Comparison of ENCODE assay signal across 9 cellular contexts in genomic region chr1:6275826-6276764, GRCh38. TPM values are rescaled to one million over a fixed set of nuclear protein-coding genes. Genes with fewer than 3 reads are reported as not detected.
DNase-seq lines count a peak whose midpoint lies in the region; ATAC-seq and TF ChIP-seq lines count a peak whose summit lies in the region.
"Had no signal": no experiment of that assay in that cellular context is flagged by ENCODE, and none has a peak within 500 bp of the region (broad histone marks: within the 10 kb centered on the region; RNA-seq: fewer than 3 reads in every experiment).

No MANE protein-coding gene starts in this region.

- no peak for TF ChIP-seq POLR2A in suprapubic skin (IDR thresholded peaks at IDR 0.05)

- H3K4me1 ChIP-seq in suprapubic skin = peaks cover 40% of the 10 kb centered on the region

- no peaks in the 10 kb centered on the region for H3K9me3 ChIP-seq in suprapubic skin

- ATAC-seq in HG02623 (IDR thresholded peaks at IDR 0.05; ENCODE audit: unreplicated experiment) = no peak

- intact Hi-C loops in dorsolateral prefrontal cortex (cut with DNase I) = no loop called here

- no peak for TF ChIP-seq EP300 in suprapubic skin (IDR thresholded peaks at IDR 0.05)

- TF ChIP-seq CTCF in dorsolateral prefrontal cortex (IDR thresholded peaks at IDR 0.05 in 54 of 56, conservative IDR thresholded peaks at IDR 0.05 in 2 of 56; ENCODE audit: low read depth in 1 of 56, partially characterized antibody in 56 of 56) (no peak), suprapubic skin (IDR thresholded peaks at IDR 0.05) (no peak)

- H3K27me3 ChIP-seq in dorsolateral prefrontal cortex (no peaks in the 10 kb centered on the region), suprapubic skin (no peaks in the 10 kb centered on the region)

- DNase-seq in NCI-H1092 treated with DMSO at 0.1 percent for 48 hours (lab: John Stamatoyannopoulos, UW) (peak; percentile 78), dorsolateral prefrontal cortex (peak in 5 of 10 donors; percentile 32 to 51 (median 40)), medulla oblongata (ENCODE audit: extremely low spot score) (peak; percentile 21), suprapubic skin (ENCODE audit: low spot score in 2 of 2) (no peak), UCSD-AML1 (lab: John Stamatoyannopoulos, UW; ENCODE audit: unreplicated experiment) (no peak), GOT3 (lab: John Stamatoyannopoulos, UW) (no peak)
- DNase-seq in central memory CD4-positive, alpha-beta T cell = no peak
- DNase-seq: small intestine had no signal

- H3K4me3 ChIP-seq in dorsolateral prefrontal cortex (peak overlapping the region in 22 of 59 donors; percentile 0 to 36 (median 16)), suprapubic skin (no peak overlapping the region)

- H3K27ac ChIP-seq in dorsolateral prefrontal cortex = peak overlapping the region in 44 of 59 donors; percentile 13 to 84 (median 64)
- H3K27ac ChIP-seq in suprapubic skin = peak overlapping the region; percentile 32

- no peaks in the 10 kb centered on the region for H3K36me3 ChIP-seq in suprapubic skin

- 34% methylated on average over 28 of the region's 35 CpGs for WGBS in suprapubic skin

RNA-seq across cellular contexts. Expression of gene GPR153, which starts 15.2 kb away (rescaled TPM):
- total RNA-seq in dorsolateral prefrontal cortex = 10 to 100 TPM in 68 of 120 experiments, 1 to 10 TPM in 52; 2.3 to 20.2 (median 10.3) TPM
- total RNA-seq in suprapubic skin = 10 to 100 TPM in 3 of 4 donors, 1 to 10 TPM in 1; 5.6 to 16.1 (median 14.2) TPM

RNA-seq across cellular contexts. Expression of gene HES3, which starts 32.1 kb away (rescaled TPM):
- not detected for total RNA-seq in dorsolateral prefrontal cortex
- total RNA-seq in suprapubic skin = not detected

RNA-seq across cellular contexts. Expression of gene ICMT, which starts 40.3 kb away (rescaled TPM):
- total RNA-seq in dorsolateral prefrontal cortex (10 to 100 TPM; 19.9 to 47.2 (median 31.3) TPM), suprapubic skin (10 to 100 TPM; 20.2 to 65.0 (median 58.1) TPM)

Comparison
In these comparisons a context has a peak if more than half of its experiments do, and no peak if none do; other contexts are left out.
1. DNase-seq: peak in NCI-H1092 treated with DMSO at 0.1 percent for 48 hours (single experiment) and medulla oblongata (single experiment); none in suprapubic skin (0 of 2), UCSD-AML1 (single experiment), GOT3 (single experiment) and central memory CD4-positive, alpha-beta T cell (single experiment).